Comparison of ENCODE assay signal across 8 cellular contexts in genomic region chr1:153958111-153958960, GRCh38. TPM values are rescaled to one million over a fixed set of nuclear protein-coding genes. Genes with fewer than 3 reads are reported as not detected.
DNase-seq lines count a peak whose midpoint lies in the region; ATAC-seq, FAIRE-seq and TF ChIP-seq lines count a peak whose summit lies in the region.

A gene with protein sequence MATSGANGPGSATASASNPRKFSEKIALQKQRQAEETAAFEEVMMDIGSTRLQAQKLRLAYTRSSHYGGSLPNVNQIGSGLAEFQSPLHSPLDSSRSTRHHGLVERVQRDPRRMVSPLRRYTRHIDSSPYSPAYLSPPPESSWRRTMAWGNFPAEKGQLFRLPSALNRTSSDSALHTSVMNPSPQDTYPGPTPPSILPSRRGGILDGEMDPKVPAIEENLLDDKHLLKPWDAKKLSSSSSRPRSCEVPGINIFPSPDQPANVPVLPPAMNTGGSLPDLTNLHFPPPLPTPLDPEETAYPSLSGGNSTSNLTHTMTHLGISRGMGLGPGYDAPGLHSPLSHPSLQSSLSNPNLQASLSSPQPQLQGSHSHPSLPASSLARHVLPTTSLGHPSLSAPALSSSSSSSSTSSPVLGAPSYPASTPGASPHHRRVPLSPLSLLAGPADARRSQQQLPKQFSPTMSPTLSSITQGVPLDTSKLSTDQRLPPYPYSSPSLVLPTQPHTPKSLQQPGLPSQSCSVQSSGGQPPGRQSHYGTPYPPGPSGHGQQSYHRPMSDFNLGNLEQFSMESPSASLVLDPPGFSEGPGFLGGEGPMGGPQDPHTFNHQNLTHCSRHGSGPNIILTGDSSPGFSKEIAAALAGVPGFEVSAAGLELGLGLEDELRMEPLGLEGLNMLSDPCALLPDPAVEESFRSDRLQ (minus strand): TSS chr1:153958612. CDS start chr1:153958497, 115 bp downstream.

- DNase-seq in Ammon's horn (ENCODE audit: low spot score) (peak; percentile 99), GM19238 (ENCODE audit: insufficient read length, low spot score) (peak; percentile 96), NCI-H510A treated with DMSO at 0.1 percent for 48 hours (lab: John Stamatoyannopoulos, UW) (peak; percentile 99), chondrocyte (ENCODE audit: low spot score) (peak; percentile 98), kidney (peak; percentile 99)
- DNase-seq in activated CD4-positive, alpha-beta T cell treated with anti-CD3 and anti-CD28 coated beads for 24 hours (ENCODE audit: low read depth in 2 of 2), result peak; percentile 96
- DNase-seq in stimulated activated CD4-positive, alpha-beta T cell treated with anti-CD3 and anti-CD28 coated beads, Interleukin-15, amount 100 ng/mL, for 24 hours, result peak; percentile 99

- peak within 1 kb of the TSS; percentile 56 to 99 for H3K9ac ChIP-seq in kidney (ENCODE audit: low read length in 2 of 2)

- H3K27ac Mint-ChIP-seq in chondrocyte (ENCODE audit: unreplicated experiment), result peak within 1 kb of the TSS; percentile 97

- H3K27me3 Mint-ChIP-seq in chondrocyte (ENCODE audit: low read depth), result no peaks in the 10 kb centered on the region

- peaks cover 8% of the 10 kb centered on the region for H3K36me3 Mint-ChIP-seq in chondrocyte (ENCODE audit: low read depth)

- no peaks in the 10 kb centered on the region for H3K9me3 Mint-ChIP-seq in chondrocyte (ENCODE audit: low read depth)

- peak within 1 kb of the TSS; percentile 85 to 90 for H3K27ac ChIP-seq in kidney (ENCODE audit: low read depth in 2 of 2, low read length in 2 of 2)

- peak; percentile 73 for ATAC-seq in HG03442 (IDR thresholded peaks at IDR 0.05; ENCODE audit: unreplicated experiment)

- no peak for TF ChIP-seq CTCF in chondrocyte (IDR thresholded peaks at IDR 0.05)
- no peak for TF ChIP-seq CTCF in kidney (IDR thresholded peaks at IDR 0.05; ENCODE audit: borderline replicate concordance, extremely low read depth, insufficient read depth)

- H3K4me1 ChIP-seq in kidney (ENCODE audit: control insufficient read depth in 1 of 2, insufficient read depth in 1 of 2, low read depth in 1 of 2, low read length in 2 of 2), result peaks cover 24 to 38% of the 10 kb centered on the region in 2 donors

- peaks cover 6 to 16% of the 10 kb centered on the region in 2 donors for H3K36me3 ChIP-seq in kidney (ENCODE audit: control insufficient read depth in 1 of 2, insufficient read depth in 2 of 2, low read length in 2 of 2)

- H3K9me3 ChIP-seq in kidney (ENCODE audit: control insufficient read depth in 1 of 2, low read length in 2 of 2), result no peaks in the 10 kb centered on the region

- peak within 1 kb of the TSS; percentile 98 for H3K4me3 Mint-ChIP-seq in chondrocyte (ENCODE audit: unreplicated experiment)

- peak; percentile 86 for FAIRE-seq in kidney (lab: Jason Lieb, UNC)

- intact Hi-C loops in kidney (cut with DNase I), result no loop called here

- H3K4me3 ChIP-seq in kidney (ENCODE audit: low read length in 2 of 2), result peak within 1 kb of the TSS; percentile 69 to 85

- H3K4me1 Mint-ChIP-seq in chondrocyte (ENCODE audit: low read depth), result peaks cover 54% of the 10 kb centered on the region

RNA-seq across cellular contexts. Expression of the gene that starts here (rescaled TPM):
- total RNA-seq in chondrocyte (24.2 to 32.5 TPM (median 30.9 TPM) in 3 replicates), kidney (44.8 TPM)
- 28.6 TPM for polyA plus RNA-seq in kidney (ENCODE audit: insufficient read depth, low read depth, low replicate concordance)

Comparison
In these comparisons a context has a peak if more than half of its experiments do, and no peak if none do; other contexts are left out.
1. Peak in every context shown above with its lines: DNase-seq, ATAC-seq, H3K4me3 ChIP-seq and H3K27ac ChIP-seq.